Comparison of ENCODE assay signal across 7 cellular contexts in genomic region chr7:27901028-27901760, GRCh38.
DNase-seq lines count a peak whose midpoint lies in the region; ATAC-seq, FAIRE-seq and TF ChIP-seq lines count a peak whose summit lies in the region.

No MANE protein-coding gene starts in this region.

- TF ChIP-seq EP300 in GM12878 (IDR thresholded peaks at IDR 0.05; ENCODE audit: borderline replicate concordance in 1 of 2, control insufficient read depth in 1 of 2, low read depth in 2 of 2, low read length in 2 of 2): peak; percentile 57 to 65; a peak in 1 of 4 replicates

- in situ Hi-C loops in GM12878 (cut with MboI): no loop called here

- H3K4me1 ChIP-seq in GM12878 (ENCODE audit: control insufficient read depth, insufficient read depth, low read length): peaks cover 22% of the 10 kb centered on the region
- H3K4me1 ChIP-seq in naive thymus-derived CD4-positive, alpha-beta T cell (ENCODE audit: control insufficient read depth in 2 of 2, insufficient read depth in 2 of 2, low read length in 2 of 2): peaks cover 5 to 8% of the 10 kb centered on the region in 2 donors
- peaks cover 10% of the 10 kb centered on the region for H3K4me1 ChIP-seq in Caco-2

- no TSS peak for BruUV-seq in GM12878 (replicated peaks; lab: Mats Ljungman, UMichigan)
- no TSS peak for BruUV-seq in Caco-2 (replicated peaks; lab: Mats Ljungman, UMichigan)

- H3K27me3 ChIP-seq in MG63: no peaks in the 10 kb centered on the region
- peaks cover 2 to 5% of the 10 kb centered on the region in 2 experiments; a peak in 2 of 4 replicates for H3K27me3 ChIP-seq in GM12878 (replicated peaks in 1 of 2; ENCODE audit: control insufficient read depth in 2 of 2, insufficient read depth in 2 of 2, low read length in 1 of 2)
- H3K27me3 ChIP-seq in naive thymus-derived CD4-positive, alpha-beta T cell (ENCODE audit: control insufficient read depth in 2 of 2, insufficient read depth in 2 of 2, low read length in 2 of 2): no peaks in the 10 kb centered on the region
- H3K27me3 ChIP-seq in Caco-2 (replicated peaks; ENCODE audit: control insufficient read depth, insufficient read depth, low read length): no peaks in the 10 kb centered on the region

- no peaks in the 10 kb centered on the region for H3K9me3 ChIP-seq in MG63
- H3K9me3 ChIP-seq in GM12878 (replicated peaks; ENCODE audit: control insufficient read depth, insufficient read depth, low read length): no peaks in the 10 kb centered on the region
- no peaks in the 10 kb centered on the region for H3K9me3 ChIP-seq in naive thymus-derived CD4-positive, alpha-beta T cell (ENCODE audit: control insufficient read depth in 2 of 3, low read length in 3 of 3)
- H3K9me3 ChIP-seq in Caco-2: no peaks in the 10 kb centered on the region

- H3K79me2 ChIP-seq in GM12878 (ENCODE audit: control insufficient read depth, insufficient read depth, low read length): no peaks in the 10 kb centered on the region

- H3K4me3 ChIP-seq in MG63: peak overlapping the region; percentile 42
- peak overlapping the region; percentile 15; the same call in 1 of the 2 replicates for H3K4me3 ChIP-seq in GM12878
- H3K4me3 ChIP-seq in naive thymus-derived CD4-positive, alpha-beta T cell (ENCODE audit: low read length): peak overlapping the region; percentile 14
- no peak overlapping the region for H3K4me3 ChIP-seq in Caco-2 (ENCODE audit: low read depth, low read length)

- H3K27me3 Mint-ChIP-seq in naive thymus-derived CD4-positive, alpha-beta T cell: peaks cover 0 to 7% (median 0%) of the 10 kb centered on the region in 5 donors
- no peaks in the 10 kb centered on the region for H3K27me3 Mint-ChIP-seq in Caco-2 (ENCODE audit: insufficient read depth, unreplicated experiment)

- RAD21 ChIA-PET in GM12878 (lab: Charles Lee; ENCODE audit: unreplicated experiment): interaction anchor here (0.6 kb wide), 1 partner anchor 803 kb away, joined by 3 read pairs; no protein-coding TSS in a partner anchor

- no peaks in the 10 kb centered on the region for H4K20me1 ChIP-seq in GM12878 (ENCODE audit: control insufficient read depth, insufficient read depth)

- ATAC-seq in GM18502 (IDR thresholded peaks at IDR 0.05; ENCODE audit: poor library complexity, unreplicated experiment) (peak; percentile 92), GM21786 (IDR thresholded peaks at IDR 0.05; ENCODE audit: unreplicated experiment) (peak; percentile 86), GM12878 (peak; percentile 94)
- ATAC-seq in naive thymus-derived CD4-positive, alpha-beta T cell: peak; percentile 83

- peak overlapping the region; percentile 69; the same call in 1 of the 2 replicates for H3K4me2 ChIP-seq in GM12878 (ENCODE audit: control insufficient read depth, insufficient read depth)

- peak overlapping the region; percentile 26 to 75 (median 66) for H3K4me3 Mint-ChIP-seq in naive thymus-derived CD4-positive, alpha-beta T cell
- H3K4me3 Mint-ChIP-seq in Caco-2 (ENCODE audit: unreplicated experiment): no peak overlapping the region

- H3K27ac Mint-ChIP-seq in naive thymus-derived CD4-positive, alpha-beta T cell: peak overlapping the region; percentile 56 to 85 (median 61)
- no peak overlapping the region for H3K27ac Mint-ChIP-seq in Caco-2 (ENCODE audit: unreplicated experiment)

- H3K36me3 ChIP-seq in MG63 (no peaks in the 10 kb centered on the region), GM12878 (ENCODE audit: control insufficient read depth in 2 of 2, insufficient read depth in 2 of 2, low read length in 1 of 2) (no peaks in the 10 kb centered on the region), Caco-2 (ENCODE audit: control insufficient read depth, insufficient read depth, low read length) (no peaks in the 10 kb centered on the region)
- H3K36me3 ChIP-seq in naive thymus-derived CD4-positive, alpha-beta T cell (ENCODE audit: control insufficient read depth in 2 of 3, insufficient read depth in 3 of 3, low read length in 3 of 3): no peaks in the 10 kb centered on the region

- TF ChIP-seq CTCF in GM12878 (IDR thresholded peaks at IDR 0.05 in 2 of 3, conservative IDR thresholded peaks at IDR 0.05 in 1 of 3; ENCODE audit: control insufficient read depth in 2 of 3, extremely low read depth in 1 of 3, insufficient read depth in 1 of 3, low read depth in 3 of 3, low read length in 3 of 3): no peak
- no peak for TF ChIP-seq CTCF in Caco-2 (IDR thresholded peaks at IDR 0.05; ENCODE audit: insufficient read depth in 1 of 2, low read depth in 1 of 2, low read length in 1 of 2, severe bottlenecking in 1 of 2, unreplicated experiment in 1 of 2)

- H2AFZ ChIP-seq in GM12878 (ENCODE audit: control insufficient read depth, low read depth, low read length): no peak overlapping the region

- peak; percentile 91 for FAIRE-seq in GM12878 (lab: Jason Lieb, UNC)

- TF ChIP-seq POLR2A in GM12878 (IDR thresholded peaks at IDR 0.05; ENCODE audit: low read depth, low read length): no peak

- CTCF ChIA-PET in GM12878 (lab: Yijun Ruan, JAX): interaction anchor here (0.9 to 1.9 kb wide), 2 partner anchors 18 to 20 kb away, joined by 3 to 6 read pairs; no protein-coding TSS in a partner anchor
- CTCF ChIA-PET in naive thymus-derived CD4-positive, alpha-beta T cell (lab: Charles Lee): no interaction called here
- CTCF ChIA-PET in Caco-2 (lab: Charles Lee): no interaction called here

- DNase-seq in MG63 (peak; percentile 11), GM12878 (ENCODE audit: low read depth, low spot score) (peak; percentile 55), Ammon's horn (ENCODE audit: low spot score) (no peak), Caco-2 (no peak)
- peak in 4 of 9 donors; percentile 7 to 50 (median 29) for DNase-seq in naive thymus-derived CD4-positive, alpha-beta T cell

- no peaks in the 10 kb centered on the region for H3K36me3 Mint-ChIP-seq in naive thymus-derived CD4-positive, alpha-beta T cell
- H3K36me3 Mint-ChIP-seq in Caco-2 (ENCODE audit: insufficient read depth, unreplicated experiment): no peaks in the 10 kb centered on the region

- intact Hi-C loops in GM12878 (cut with micrococcal nuclease; ENCODE audit: unreplicated experiment) (no loop called here), Caco-2 (cut with micrococcal nuclease; ENCODE audit: unreplicated experiment) (no loop called here)
- intact Hi-C loops in naive thymus-derived CD4-positive, alpha-beta T cell (cut with micrococcal nuclease): loop anchor here in 1 of 2 donors (1.0 to 5.0 kb wide), 4 partner anchors 49 to 238 kb away; partner anchors contain the start of genes HIBADH and TAX1BP1

- SMC1A ChIA-PET in GM12878 (lab: Charles Lee; ENCODE audit: uncharacterized antibody, unreplicated experiment): interaction anchor here (0.6 to 1.7 kb wide), 3 partner anchors 11 to 731 kb away, joined by 3 to 5 read pairs (median 4); no protein-coding TSS in a partner anchor

- peaks cover 26 to 57% (median 33%) of the 10 kb centered on the region in 7 donors for H3K4me1 Mint-ChIP-seq in naive thymus-derived CD4-positive, alpha-beta T cell
- peaks cover 16% of the 10 kb centered on the region for H3K4me1 Mint-ChIP-seq in Caco-2 (ENCODE audit: low read depth, unreplicated experiment)

- peak overlapping the region; percentile 24; the same call in 1 of the 2 replicates for H3K27ac ChIP-seq in GM12878 (ENCODE audit: control insufficient read depth, insufficient read depth)
- no peak overlapping the region for H3K27ac ChIP-seq in naive thymus-derived CD4-positive, alpha-beta T cell (ENCODE audit: low read depth, low read length)

- no peak for TF ChIP-seq RAD21 in GM12878 (IDR thresholded peaks at IDR 0.05; ENCODE audit: insufficient read depth, low read depth, low read length)

- POLR2A ChIA-PET in GM12878 (lab: Charles Lee) (no interaction called here), Caco-2 (lab: Charles Lee) (no interaction called here)
- POLR2A ChIA-PET in naive thymus-derived CD4-positive, alpha-beta T cell (lab: Charles Lee): no interaction called here

- no peaks in the 10 kb centered on the region for H3K9me3 Mint-ChIP-seq in naive thymus-derived CD4-positive, alpha-beta T cell
- H3K9me3 Mint-ChIP-seq in Caco-2 (ENCODE audit: unreplicated experiment): no peaks in the 10 kb centered on the region

- 37% methylated on average over 5 of the region's 5 CpGs for WGBS in GM12878 (ENCODE audit: insufficient coverage, insufficient replicate concordance, low lambda C conversion rate, missing lambda C conversion rate)

- H3K9ac ChIP-seq in GM12878 (ENCODE audit: control insufficient read depth, insufficient read depth, low read length): no peak overlapping the region

TF ChIP-seq in GM12878, 131 proteins besides CTCF, POLR2A, EP300 and RAD21 (continues in another document):
- TF ChIP-seq MEF2A (IDR thresholded peaks at IDR 0.05; ENCODE audit: insufficient read depth, low read depth, low read length) (0 out of 2 replicates have a peak, but pooled peaks have one; percentile 17), BACH1 (IDR thresholded peaks at IDR 0.05; ENCODE audit: borderline replicate concordance) (peak; percentile 33; the same call in 1 of the 2 replicates), NFIC (IDR thresholded peaks at IDR 0.05; ENCODE audit: low read depth, low read length) (peak; percentile 49), IKZF2 (IDR thresholded peaks at IDR 0.05) (peak; percentile 80 to 83)

Comparison
In these comparisons a context has a peak if more than half of its experiments do, and no peak if none do; other contexts are left out.
1. DNase-seq: peak in MG63 (single experiment) and GM12878 (single experiment); none in Ammon's horn (single experiment) and Caco-2 (0 of 2).
2. Peak in every context shown above with its lines, with median percentiles within 50 percentile points of each other: ATAC-seq.